ENCODE assay signal across 1 cellular context in the genomic region with DNA sequence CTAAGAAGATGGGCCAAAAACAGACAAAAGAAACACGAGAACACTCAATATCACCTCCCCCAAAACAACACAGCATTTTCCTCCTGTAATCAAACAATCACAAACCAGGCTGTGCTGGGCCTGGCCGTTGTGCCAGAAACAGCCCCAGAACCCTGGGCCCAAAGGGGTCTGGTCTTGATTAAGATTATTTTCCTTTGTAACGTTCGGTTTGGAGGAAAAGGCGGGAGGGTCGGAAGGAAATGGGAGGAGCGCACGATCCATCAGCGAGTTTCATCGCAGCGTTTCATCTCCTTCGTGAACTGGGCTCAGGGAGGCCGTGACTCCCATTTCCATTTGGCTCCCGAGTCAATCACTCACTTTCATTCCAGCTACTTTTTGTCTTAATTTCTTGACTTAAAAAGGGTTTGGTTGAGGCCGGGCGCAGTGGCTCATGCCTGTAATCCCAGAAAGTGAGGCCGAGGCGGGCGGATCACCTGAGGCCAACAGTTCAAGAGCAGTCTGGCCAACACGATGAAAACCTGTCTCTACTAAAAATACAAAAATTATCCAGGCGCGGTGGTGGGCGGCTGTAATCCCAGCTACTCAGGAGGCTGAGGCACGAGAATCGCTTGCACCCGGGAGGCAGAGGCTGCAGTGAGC.
TF ChIP-seq lines count a peak whose summit lies in the region.

No MANE protein-coding gene starts in this region.

TF ChIP-seq in GM23338, 12 proteins besides CTCF, POLR2A, EP300 and RAD21 (continued from another document):
- TF ChIP-seq, protein P1, sequence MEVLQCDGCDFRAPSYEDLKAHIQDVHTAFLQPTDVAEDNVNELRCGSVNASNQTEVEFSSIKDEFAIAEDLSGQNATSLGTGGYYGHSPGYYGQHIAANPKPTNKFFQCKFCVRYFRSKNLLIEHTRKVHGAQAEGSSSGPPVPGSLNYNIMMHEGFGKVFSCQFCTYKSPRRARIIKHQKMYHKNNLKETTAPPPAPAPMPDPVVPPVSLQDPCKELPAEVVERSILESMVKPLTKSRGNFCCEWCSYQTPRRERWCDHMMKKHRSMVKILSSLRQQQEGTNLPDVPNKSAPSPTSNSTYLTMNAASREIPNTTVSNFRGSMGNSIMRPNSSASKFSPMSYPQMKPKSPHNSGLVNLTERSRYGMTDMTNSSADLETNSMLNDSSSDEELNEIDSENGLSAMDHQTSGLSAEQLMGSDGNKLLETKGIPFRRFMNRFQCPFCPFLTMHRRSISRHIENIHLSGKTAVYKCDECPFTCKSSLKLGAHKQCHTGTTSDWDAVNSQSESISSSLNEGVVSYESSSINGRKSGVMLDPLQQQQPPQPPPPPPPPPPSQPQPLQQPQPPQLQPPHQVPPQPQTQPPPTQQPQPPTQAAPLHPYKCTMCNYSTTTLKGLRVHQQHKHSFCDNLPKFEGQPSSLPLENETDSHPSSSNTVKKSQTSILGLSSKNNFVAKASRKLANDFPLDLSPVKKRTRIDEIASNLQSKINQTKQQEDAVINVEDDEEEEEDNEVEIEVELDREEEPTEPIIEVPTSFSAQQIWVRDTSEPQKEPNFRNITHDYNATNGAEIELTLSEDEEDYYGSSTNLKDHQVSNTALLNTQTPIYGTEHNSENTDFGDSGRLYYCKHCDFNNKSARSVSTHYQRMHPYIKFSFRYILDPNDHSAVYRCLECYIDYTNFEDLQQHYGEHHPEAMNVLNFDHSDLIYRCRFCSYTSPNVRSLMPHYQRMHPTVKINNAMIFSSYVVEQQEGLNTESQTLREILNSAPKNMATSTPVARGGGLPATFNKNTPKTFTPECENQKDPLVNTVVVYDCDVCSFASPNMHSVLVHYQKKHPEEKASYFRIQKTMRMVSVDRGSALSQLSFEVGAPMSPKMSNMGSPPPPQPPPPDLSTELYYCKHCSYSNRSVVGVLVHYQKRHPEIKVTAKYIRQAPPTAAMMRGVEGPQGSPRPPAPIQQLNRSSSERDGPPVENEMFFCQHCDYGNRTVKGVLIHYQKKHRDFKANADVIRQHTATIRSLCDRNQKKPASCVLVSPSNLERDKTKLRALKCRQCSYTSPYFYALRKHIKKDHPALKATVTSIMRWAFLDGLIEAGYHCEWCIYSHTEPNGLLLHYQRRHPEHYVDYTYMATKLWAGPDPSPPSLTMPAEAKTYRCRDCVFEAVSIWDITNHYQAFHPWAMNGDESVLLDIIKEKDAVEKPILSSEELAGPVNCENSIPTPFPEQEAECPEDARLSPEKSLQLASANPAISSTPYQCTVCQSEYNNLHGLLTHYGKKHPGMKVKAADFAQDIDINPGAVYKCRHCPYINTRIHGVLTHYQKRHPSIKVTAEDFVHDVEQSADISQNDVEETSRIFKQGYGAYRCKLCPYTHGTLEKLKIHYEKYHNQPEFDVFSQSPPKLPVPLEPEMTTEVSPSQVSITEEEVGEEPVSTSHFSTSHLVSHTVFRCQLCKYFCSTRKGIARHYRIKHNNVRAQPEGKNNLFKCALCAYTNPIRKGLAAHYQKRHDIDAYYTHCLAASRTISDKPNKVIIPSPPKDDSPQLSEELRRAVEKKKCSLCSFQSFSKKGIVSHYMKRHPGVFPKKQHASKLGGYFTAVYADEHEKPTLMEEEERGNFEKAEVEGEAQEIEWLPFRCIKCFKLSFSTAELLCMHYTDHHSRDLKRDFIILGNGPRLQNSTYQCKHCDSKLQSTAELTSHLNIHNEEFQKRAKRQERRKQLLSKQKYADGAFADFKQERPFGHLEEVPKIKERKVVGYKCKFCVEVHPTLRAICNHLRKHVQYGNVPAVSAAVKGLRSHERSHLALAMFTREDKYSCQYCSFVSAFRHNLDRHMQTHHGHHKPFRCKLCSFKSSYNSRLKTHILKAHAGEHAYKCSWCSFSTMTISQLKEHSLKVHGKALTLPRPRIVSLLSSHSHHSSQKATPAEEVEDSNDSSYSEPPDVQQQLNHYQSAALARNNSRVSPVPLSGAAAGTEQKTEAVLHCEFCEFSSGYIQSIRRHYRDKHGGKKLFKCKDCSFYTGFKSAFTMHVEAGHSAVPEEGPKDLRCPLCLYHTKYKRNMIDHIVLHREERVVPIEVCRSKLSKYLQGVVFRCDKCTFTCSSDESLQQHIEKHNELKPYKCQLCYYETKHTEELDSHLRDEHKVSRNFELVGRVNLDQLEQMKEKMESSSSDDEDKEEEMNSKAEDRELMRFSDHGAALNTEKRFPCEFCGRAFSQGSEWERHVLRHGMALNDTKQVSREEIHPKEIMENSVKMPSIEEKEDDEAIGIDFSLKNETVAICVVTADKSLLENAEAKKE (CRISPR knock-in tag; IDR thresholded peaks at IDR 0.05) = no peak
- TF ChIP-seq CREB1 (CRISPR knock-in tag; IDR thresholded peaks at IDR 0.05; ENCODE audit: low read depth) = no peak
- TF ChIP-seq, protein P2, sequence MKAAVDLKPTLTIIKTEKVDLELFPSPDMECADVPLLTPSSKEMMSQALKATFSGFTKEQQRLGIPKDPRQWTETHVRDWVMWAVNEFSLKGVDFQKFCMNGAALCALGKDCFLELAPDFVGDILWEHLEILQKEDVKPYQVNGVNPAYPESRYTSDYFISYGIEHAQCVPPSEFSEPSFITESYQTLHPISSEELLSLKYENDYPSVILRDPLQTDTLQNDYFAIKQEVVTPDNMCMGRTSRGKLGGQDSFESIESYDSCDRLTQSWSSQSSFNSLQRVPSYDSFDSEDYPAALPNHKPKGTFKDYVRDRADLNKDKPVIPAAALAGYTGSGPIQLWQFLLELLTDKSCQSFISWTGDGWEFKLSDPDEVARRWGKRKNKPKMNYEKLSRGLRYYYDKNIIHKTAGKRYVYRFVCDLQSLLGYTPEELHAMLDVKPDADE (IDR thresholded peaks at IDR 0.05) = no peak
- no peak for TF ChIP-seq EZH2phosphoT487 (IDR thresholded peaks at IDR 0.05; ENCODE audit: unreplicated experiment)
- TF ChIP-seq STAT1 (IDR thresholded peaks at IDR 0.05; ENCODE audit: unreplicated experiment) = no peak
- no peak for TF ChIP-seq JUNB (IDR thresholded peaks at IDR 0.05; ENCODE audit: unreplicated experiment)
